2 cellular contexts compared by ENCODE assay signal in the genomic region with DNA sequence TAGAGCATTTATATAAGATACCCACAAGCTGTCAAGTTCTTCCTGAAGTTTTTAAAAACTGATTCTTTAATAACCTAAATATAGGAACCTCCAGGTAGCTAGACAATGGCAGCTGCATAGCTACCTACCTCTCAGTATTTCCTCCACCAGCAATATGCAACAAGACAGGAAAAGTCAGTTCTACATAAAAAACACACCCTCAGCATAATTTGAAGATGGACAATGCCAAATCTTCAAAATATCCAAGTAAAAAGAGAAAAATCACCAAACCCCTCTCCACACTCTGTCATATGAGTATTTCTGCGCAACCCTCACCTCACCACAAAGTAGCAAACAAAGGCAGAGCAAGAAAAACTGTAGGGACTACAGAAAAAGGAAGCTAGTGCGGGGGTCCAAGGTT.
TF ChIP-seq lines count a peak whose summit lies in the region.

No MANE protein-coding gene starts in this region.

TF ChIP-seq in IMR-90, 13 proteins besides CTCF, POLR2A, EP300 and RAD21:
- TF ChIP-seq NFE2L2 (IDR thresholded peaks at IDR 0.05; ENCODE audit: low read depth, low read length) (no peak), MAFK (IDR thresholded peaks at IDR 0.05; ENCODE audit: low read depth, low read length) (peak; percentile 55), MXI1 (IDR thresholded peaks at IDR 0.05; ENCODE audit: borderline replicate concordance, low read depth, low read length) (no peak), SMC3 (IDR thresholded peaks at IDR 0.05; ENCODE audit: low read depth, low read length) (no peak), BHLHE40 (IDR thresholded peaks at IDR 0.05; ENCODE audit: low read depth, low read length) (no peak)
- TF ChIP-seq, protein P1, sequence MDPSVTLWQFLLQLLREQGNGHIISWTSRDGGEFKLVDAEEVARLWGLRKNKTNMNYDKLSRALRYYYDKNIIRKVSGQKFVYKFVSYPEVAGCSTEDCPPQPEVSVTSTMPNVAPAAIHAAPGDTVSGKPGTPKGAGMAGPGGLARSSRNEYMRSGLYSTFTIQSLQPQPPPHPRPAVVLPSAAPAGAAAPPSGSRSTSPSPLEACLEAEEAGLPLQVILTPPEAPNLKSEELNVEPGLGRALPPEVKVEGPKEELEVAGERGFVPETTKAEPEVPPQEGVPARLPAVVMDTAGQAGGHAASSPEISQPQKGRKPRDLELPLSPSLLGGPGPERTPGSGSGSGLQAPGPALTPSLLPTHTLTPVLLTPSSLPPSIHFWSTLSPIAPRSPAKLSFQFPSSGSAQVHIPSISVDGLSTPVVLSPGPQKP (IDR thresholded peaks at IDR 0.05; ENCODE audit: borderline replicate concordance, low read depth, low read length): no peak

TF ChIP-seq in HepG2, 621 proteins besides CTCF, POLR2A, EP300 and RAD21:
- TF ChIP-seq MTA1 (CRISPR knock-in tag; IDR thresholded peaks at IDR 0.05; ENCODE audit: borderline replicate concordance) (no peak), NFRKB (IDR thresholded peaks at IDR 0.05) (no peak), CHD4 (IDR thresholded peaks at IDR 0.05; ENCODE audit: borderline replicate concordance, low read length) (no peak), MAFF (IDR thresholded peaks at IDR 0.05; ENCODE audit: low read depth, low read length) (peak; percentile 87), ZNF558 (CRISPR knock-in tag; IDR thresholded peaks at IDR 0.05; ENCODE audit: borderline replicate concordance) (no peak), ZNF501 (CRISPR knock-in tag; IDR thresholded peaks at IDR 0.05) (no peak), MBNL3 (CRISPR knock-in tag; conservative IDR thresholded peaks at IDR 0.05) (no peak), ATAD3A (CRISPR knock-in tag; IDR thresholded peaks at IDR 0.05) (no peak), TEAD3 (CRISPR knock-in tag; optimal IDR thresholded peaks at IDR 0.05; ENCODE audit: borderline replicate concordance) (no peak), ATM (IDR thresholded peaks at IDR 0.05; ENCODE audit: borderline replicate concordance) (no peak), MAFK (conservative IDR thresholded peaks at IDR 0.05 in 1 of 2, IDR thresholded peaks at IDR 0.05 in 1 of 2; ENCODE audit: low read length in 2 of 2) (peak; percentile 90 to 91), ZNF556 (CRISPR knock-in tag; IDR thresholded peaks at IDR 0.05; ENCODE audit: borderline replicate concordance) (0 out of 2 replicates have a peak, but pooled peaks have one; percentile 13), THAP11 (CRISPR knock-in tag; IDR thresholded peaks at IDR 0.05) (no peak), PHB2 (IDR thresholded peaks at IDR 0.05; ENCODE audit: partially characterized antibody) (no peak), ZNF383 (CRISPR knock-in tag; IDR thresholded peaks at IDR 0.05; ENCODE audit: borderline replicate concordance) (no peak), GLI4 (CRISPR knock-in tag; IDR thresholded peaks at IDR 0.05; ENCODE audit: borderline replicate concordance) (no peak), IRF2 (CRISPR knock-in tag; IDR thresholded peaks at IDR 0.05) (no peak), TCF12 (IDR thresholded peaks at IDR 0.05) (no peak), TCF12 (CRISPR knock-in tag; IDR thresholded peaks at IDR 0.05) (no peak), CENPX (CRISPR knock-in tag; IDR thresholded peaks at IDR 0.05) (no peak), ZNF431 (CRISPR knock-in tag; IDR thresholded peaks at IDR 0.05; ENCODE audit: borderline replicate concordance, low read depth) (no peak)
- TF ChIP-seq, protein P2, sequence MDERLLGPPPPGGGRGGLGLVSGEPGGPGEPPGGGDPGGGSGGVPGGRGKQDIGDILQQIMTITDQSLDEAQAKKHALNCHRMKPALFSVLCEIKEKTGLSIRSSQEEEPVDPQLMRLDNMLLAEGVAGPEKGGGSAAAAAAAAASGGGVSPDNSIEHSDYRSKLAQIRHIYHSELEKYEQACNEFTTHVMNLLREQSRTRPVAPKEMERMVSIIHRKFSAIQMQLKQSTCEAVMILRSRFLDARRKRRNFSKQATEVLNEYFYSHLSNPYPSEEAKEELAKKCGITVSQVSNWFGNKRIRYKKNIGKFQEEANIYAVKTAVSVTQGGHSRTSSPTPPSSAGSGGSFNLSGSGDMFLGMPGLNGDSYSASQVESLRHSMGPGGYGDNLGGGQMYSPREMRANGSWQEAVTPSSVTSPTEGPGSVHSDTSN (CRISPR knock-in tag; IDR thresholded peaks at IDR 0.05): no peak
- TF ChIP-seq, protein P3, sequence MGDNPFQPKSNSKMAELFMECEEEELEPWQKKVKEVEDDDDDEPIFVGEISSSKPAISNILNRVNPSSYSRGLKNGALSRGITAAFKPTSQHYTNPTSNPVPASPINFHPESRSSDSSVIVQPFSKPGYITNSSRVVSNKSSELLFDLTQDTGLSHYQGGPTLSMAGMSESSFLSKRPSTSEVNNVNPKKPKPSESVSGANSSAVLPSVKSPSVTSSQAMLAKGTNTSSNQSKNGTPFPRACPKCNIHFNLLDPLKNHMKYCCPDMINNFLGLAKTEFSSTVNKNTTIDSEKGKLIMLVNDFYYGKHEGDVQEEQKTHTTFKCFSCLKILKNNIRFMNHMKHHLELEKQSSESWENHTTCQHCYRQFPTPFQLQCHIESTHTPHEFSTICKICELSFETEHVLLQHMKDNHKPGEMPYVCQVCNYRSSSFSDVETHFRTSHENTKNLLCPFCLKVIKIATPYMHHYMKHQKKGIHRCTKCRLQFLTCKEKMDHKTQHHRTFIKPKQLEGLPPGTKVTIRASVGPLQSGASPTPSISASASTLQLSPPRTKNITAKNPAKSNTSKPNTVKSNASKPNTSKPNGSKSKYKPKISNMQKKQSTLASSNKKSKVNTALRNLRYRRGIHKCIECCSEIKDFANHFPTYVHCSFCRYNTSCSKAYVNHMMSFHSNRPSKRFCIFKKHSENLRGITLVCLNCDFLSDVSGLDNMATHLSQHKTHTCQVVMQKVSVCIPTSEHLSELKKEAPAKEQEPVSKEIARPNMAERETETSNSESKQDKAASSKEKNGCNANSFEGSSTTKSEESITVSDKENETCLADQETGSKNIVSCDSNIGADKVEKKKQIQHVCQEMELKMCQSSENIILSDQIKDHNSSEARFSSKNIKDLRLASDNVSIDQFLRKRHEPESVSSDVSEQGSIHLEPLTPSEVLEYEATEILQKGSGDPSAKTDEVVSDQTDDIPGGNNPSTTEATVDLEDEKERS (CRISPR knock-in tag; IDR thresholded peaks at IDR 0.05): 0 out of 2 replicates have a peak, but pooled peaks have one; percentile 0
- TF ChIP-seq, protein P4, sequence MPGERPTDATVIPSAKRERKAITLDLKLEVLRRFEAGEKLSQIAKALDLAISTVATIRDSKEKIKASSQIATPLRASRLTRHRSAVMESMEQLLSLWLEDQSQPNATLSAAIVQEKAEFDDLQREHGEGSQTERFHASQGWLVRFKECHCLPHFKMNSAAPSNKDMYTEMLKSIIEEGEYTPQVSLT (CRISPR knock-in tag; IDR thresholded peaks at IDR 0.05; ENCODE audit: borderline replicate concordance, low read depth): no peak
- TF ChIP-seq, protein P5, sequence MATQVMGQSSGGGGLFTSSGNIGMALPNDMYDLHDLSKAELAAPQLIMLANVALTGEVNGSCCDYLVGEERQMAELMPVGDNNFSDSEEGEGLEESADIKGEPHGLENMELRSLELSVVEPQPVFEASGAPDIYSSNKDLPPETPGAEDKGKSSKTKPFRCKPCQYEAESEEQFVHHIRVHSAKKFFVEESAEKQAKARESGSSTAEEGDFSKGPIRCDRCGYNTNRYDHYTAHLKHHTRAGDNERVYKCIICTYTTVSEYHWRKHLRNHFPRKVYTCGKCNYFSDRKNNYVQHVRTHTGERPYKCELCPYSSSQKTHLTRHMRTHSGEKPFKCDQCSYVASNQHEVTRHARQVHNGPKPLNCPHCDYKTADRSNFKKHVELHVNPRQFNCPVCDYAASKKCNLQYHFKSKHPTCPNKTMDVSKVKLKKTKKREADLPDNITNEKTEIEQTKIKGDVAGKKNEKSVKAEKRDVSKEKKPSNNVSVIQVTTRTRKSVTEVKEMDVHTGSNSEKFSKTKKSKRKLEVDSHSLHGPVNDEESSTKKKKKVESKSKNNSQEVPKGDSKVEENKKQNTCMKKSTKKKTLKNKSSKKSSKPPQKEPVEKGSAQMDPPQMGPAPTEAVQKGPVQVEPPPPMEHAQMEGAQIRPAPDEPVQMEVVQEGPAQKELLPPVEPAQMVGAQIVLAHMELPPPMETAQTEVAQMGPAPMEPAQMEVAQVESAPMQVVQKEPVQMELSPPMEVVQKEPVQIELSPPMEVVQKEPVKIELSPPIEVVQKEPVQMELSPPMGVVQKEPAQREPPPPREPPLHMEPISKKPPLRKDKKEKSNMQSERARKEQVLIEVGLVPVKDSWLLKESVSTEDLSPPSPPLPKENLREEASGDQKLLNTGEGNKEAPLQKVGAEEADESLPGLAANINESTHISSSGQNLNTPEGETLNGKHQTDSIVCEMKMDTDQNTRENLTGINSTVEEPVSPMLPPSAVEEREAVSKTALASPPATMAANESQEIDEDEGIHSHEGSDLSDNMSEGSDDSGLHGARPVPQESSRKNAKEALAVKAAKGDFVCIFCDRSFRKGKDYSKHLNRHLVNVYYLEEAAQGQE (IDR thresholded peaks at IDR 0.05; ENCODE audit: borderline replicate concordance in 1 of 2, low read depth in 1 of 2, low read length in 2 of 2): no peak
